2 cellular contexts compared by ENCODE assay signal in the genomic region with DNA sequence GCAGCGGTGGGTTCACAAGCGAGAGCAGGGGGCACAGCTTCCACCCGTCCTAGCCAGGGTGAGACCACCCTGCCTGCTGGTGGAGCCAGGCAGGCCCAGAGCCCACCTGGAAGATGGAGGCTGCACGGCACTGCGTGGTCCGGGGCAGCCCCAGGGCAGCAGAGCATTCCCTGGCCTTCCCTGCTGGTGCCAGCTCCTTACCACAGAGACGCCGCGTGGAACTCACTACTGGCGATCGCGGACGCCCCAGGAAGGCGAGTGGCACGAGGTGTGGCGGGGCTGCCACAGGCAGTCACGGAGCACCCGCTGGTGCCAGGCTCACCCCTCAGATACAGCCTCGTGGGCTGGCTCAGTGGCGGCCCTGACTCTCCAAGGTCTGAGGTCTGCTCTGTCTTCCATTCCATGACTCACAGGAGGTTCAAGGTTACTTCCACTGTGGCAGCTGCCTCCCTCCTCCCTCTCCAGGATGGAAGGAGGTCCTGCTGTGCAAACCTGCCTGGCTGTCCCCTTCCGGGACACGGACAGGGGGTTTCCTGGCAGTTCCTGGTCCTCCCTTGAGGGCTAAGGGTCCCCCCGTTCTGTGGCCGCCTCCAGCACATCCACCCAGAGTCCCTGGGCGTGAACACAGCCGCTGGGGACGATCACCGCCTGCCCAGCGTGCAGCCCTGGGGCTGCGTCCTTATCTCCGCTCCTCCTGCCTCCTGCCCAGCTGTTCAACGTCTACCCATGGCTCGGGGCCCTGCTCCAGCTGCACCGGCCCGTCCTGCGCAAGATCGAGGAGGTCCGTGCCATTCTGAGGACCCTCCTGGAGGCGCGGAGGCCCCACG.
TF ChIP-seq lines count a peak whose summit lies in the region.

No MANE protein-coding gene starts in this region.

TF ChIP-seq in SK-N-SH treated with all-trans-retinoic acid at 6 μM for 48 hours, 23 proteins besides CTCF, POLR2A, EP300 and RAD21 (continued from another document):
- TF ChIP-seq ESRRG (CRISPR knock-in tag; IDR thresholded peaks at IDR 0.05): no peak
- no peak for TF ChIP-seq PPARA (CRISPR knock-in tag; IDR thresholded peaks at IDR 0.05; ENCODE audit: borderline replicate concordance)
- TF ChIP-seq, protein P1, sequence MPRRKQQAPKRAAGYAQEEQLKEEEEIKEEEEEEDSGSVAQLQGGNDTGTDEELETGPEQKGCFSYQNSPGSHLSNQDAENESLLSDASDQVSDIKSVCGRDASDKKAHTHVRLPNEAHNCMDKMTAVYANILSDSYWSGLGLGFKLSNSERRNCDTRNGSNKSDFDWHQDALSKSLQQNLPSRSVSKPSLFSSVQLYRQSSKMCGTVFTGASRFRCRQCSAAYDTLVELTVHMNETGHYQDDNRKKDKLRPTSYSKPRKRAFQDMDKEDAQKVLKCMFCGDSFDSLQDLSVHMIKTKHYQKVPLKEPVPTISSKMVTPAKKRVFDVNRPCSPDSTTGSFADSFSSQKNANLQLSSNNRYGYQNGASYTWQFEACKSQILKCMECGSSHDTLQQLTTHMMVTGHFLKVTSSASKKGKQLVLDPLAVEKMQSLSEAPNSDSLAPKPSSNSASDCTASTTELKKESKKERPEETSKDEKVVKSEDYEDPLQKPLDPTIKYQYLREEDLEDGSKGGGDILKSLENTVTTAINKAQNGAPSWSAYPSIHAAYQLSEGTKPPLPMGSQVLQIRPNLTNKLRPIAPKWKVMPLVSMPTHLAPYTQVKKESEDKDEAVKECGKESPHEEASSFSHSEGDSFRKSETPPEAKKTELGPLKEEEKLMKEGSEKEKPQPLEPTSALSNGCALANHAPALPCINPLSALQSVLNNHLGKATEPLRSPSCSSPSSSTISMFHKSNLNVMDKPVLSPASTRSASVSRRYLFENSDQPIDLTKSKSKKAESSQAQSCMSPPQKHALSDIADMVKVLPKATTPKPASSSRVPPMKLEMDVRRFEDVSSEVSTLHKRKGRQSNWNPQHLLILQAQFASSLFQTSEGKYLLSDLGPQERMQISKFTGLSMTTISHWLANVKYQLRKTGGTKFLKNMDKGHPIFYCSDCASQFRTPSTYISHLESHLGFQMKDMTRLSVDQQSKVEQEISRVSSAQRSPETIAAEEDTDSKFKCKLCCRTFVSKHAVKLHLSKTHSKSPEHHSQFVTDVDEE (CRISPR knock-in tag; IDR thresholded peaks at IDR 0.05): no peak
- no peak for TF ChIP-seq ARNTL (CRISPR knock-in tag; IDR thresholded peaks at IDR 0.05; ENCODE audit: borderline replicate concordance, low read depth)
- no peak for TF ChIP-seq GLIS3 (CRISPR knock-in tag; IDR thresholded peaks at IDR 0.05)
- TF ChIP-seq, protein P2, sequence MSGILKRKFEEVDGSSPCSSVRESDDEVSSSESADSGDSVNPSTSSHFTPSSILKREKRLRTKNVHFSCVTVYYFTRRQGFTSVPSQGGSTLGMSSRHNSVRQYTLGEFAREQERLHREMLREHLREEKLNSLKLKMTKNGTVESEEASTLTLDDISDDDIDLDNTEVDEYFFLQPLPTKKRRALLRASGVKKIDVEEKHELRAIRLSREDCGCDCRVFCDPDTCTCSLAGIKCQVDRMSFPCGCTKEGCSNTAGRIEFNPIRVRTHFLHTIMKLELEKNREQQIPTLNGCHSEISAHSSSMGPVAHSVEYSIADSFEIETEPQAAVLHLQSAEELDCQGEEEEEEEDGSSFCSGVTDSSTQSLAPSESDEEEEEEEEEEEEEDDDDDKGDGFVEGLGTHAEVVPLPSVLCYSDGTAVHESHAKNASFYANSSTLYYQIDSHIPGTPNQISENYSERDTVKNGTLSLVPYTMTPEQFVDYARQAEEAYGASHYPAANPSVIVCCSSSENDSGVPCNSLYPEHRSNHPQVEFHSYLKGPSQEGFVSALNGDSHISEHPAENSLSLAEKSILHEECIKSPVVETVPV (CRISPR knock-in tag; IDR thresholded peaks at IDR 0.05): no peak

TF ChIP-seq in GM12891, 5 proteins besides CTCF, POLR2A, EP300 and RAD21 (continued from another document):
- no peak for TF ChIP-seq POLR2AphosphoS5 (IDR thresholded peaks at IDR 0.05; ENCODE audit: low read depth, low read length)
- TF ChIP-seq TAF1 (IDR thresholded peaks at IDR 0.05; ENCODE audit: low read depth, low read length): no peak
- no peak for TF ChIP-seq POU2F2 (IDR thresholded peaks at IDR 0.05; ENCODE audit: low read depth, low read length)
TF ChIP-seq in GM12891: peak in this region for 0.
